In the genomic region with DNA sequence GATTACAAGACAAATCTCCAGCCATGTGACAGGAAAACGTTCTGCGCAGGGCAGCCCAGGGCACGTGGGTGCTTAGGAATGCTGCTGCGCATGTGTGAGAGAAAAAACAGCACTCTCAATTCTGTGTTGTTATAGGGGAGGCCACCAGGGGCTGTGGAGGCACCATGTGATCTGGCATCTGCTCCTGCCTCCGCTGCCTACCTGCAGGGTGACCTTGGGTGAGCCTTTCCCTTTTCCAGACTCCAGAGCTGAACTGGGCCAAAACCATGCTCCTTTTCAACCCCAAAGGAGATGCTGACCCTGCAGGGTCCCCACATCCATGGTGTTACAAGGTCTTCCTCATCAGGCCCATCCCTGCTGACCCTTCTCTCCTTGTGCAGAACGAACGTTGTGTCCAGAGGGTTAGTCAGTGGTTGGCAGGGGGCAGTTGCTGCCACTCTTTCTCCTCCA, we compare ENCODE assay signal across 13 cellular contexts.
DNase-seq lines count a peak whose midpoint lies in the region; ATAC-seq and TF ChIP-seq lines count a peak whose summit lies in the region.
"Had no signal": no experiment of that assay in that cellular context is flagged by ENCODE, and none has a peak within 500 bp of the region (broad histone marks: within the 10 kb centered on the region; RNA-seq: fewer than 3 reads in every experiment).

No MANE protein-coding gene starts in this region.

- no peak overlapping the region for H3K4me2 ChIP-seq in PC-3 (ENCODE audit: low read length)

- no peaks in the 10 kb centered on the region; the same call in 1 of the 2 replicates for H3K27me3 ChIP-seq in HAP-1 (ENCODE audit: low read depth)
- peaks cover 21% of the 10 kb centered on the region for H3K27me3 ChIP-seq in foreskin keratinocyte
- no peaks in the 10 kb centered on the region for H3K27me3 ChIP-seq in PC-3 (ENCODE audit: low read length)

- no peaks in the 10 kb centered on the region for H3K9me2 ChIP-seq in PC-3 (replicated peaks; ENCODE audit: low read length)

- no peak overlapping the region for H3K27ac ChIP-seq in foreskin keratinocyte
- H3K27ac ChIP-seq in PC-3 (ENCODE audit: low read length), result no peak overlapping the region

- no TSS peak for BruUV-seq in PC-3 (replicated peaks; lab: Mats Ljungman, UMichigan)

- H3K79me2 ChIP-seq in PC-3 (ENCODE audit: low read length), result no peaks in the 10 kb centered on the region

- in situ Hi-C loops in HAP-1 (cut with MboI; ENCODE audit: low sequenced_read_pairs), result no loop called here

- H3F3A ChIP-seq in PC-3 (ENCODE audit: low read length, unreplicated experiment), result no peaks in the 10 kb centered on the region

- intact Hi-C loops in PC-3 (cut with micrococcal nuclease), result no loop called here

- no peaks in the 10 kb centered on the region for H4K20me1 ChIP-seq in PC-3 (ENCODE audit: low read length)

- ATAC-seq in foreskin keratinocyte (peak; percentile 17), HG03280 (IDR thresholded peaks at IDR 0.05; ENCODE audit: unreplicated experiment) (no peak), PC-3 (no peak)
- ATAC-seq: activated naive CD4-positive, alpha-beta T cell treated with anti-CD3 and anti-CD28 coated beads, Interleukin-2, amount 50 U/mL, for 72 hours; CD8-positive, alpha-beta T cell; left colon had no signal

- H3K36me3 ChIP-seq in HAP-1 (replicated peaks) (no peaks in the 10 kb centered on the region), PC-3 (ENCODE audit: low read depth, low read length) (no peaks in the 10 kb centered on the region)

- DNase-seq in HAP-1 (ENCODE audit: low spot score in 2 of 2) (peak; percentile 17 to 56), RPMI8226 (peak; percentile 17), foreskin keratinocyte (no peak), retinal pigment epithelial cell (ENCODE audit: low read depth) (peak; percentile 16), superior temporal gyrus (ENCODE audit: extremely low spot score) (no peak), PC-3 (no peak)
- DNase-seq: left colon, NCI-H187, NCI-H774, SIG-M5 had no signal

- H3K4me1 ChIP-seq in HAP-1 (no peaks in the 10 kb centered on the region), foreskin keratinocyte (peaks cover 13% of the 10 kb centered on the region), PC-3 (ENCODE audit: insufficient read depth, low read length) (peaks cover 20% of the 10 kb centered on the region)

- POLR2A ChIA-PET in PC-3 (lab: Charles Lee; ENCODE audit: unreplicated experiment), result no interaction called here

- H3K9me3 ChIP-seq in HAP-1 (no peaks in the 10 kb centered on the region), PC-3 (ENCODE audit: low read length) (no peaks in the 10 kb centered on the region)

- H2AFZ ChIP-seq in PC-3 (ENCODE audit: low read length), result no peak overlapping the region

- H3K4me3 ChIP-seq in HAP-1, result no peak overlapping the region
- H3K4me3 ChIP-seq in retinal pigment epithelial cell (ENCODE audit: low read length), result no peak overlapping the region
- H3K4me3 ChIP-seq in PC-3 (ENCODE audit: low read length), result no peak overlapping the region

- TF ChIP-seq CTCF in foreskin keratinocyte (conservative IDR thresholded peaks at IDR 0.05) (no peak), retinal pigment epithelial cell (conservative IDR thresholded peaks at IDR 0.05; ENCODE audit: low read depth, low read length) (peak; percentile 39), PC-3 (conservative IDR thresholded peaks at IDR 0.05; ENCODE audit: low read depth, low read length) (no peak)

- H3K9ac ChIP-seq in PC-3 (ENCODE audit: low read length), result no peak overlapping the region

- CTCF ChIA-PET in PC-3 (lab: Charles Lee), result no interaction called here

Comparison
In these comparisons a context has a peak if more than half of its experiments do, and no peak if none do; other contexts are left out.
1. DNase-seq: peak in HAP-1 (2 of 2), RPMI8226 (single experiment) and retinal pigment epithelial cell (single experiment); none in foreskin keratinocyte (0 of 2), superior temporal gyrus (single experiment) and PC-3 (single experiment).